1 cellular context compared by ENCODE assay signal in the genomic region with DNA sequence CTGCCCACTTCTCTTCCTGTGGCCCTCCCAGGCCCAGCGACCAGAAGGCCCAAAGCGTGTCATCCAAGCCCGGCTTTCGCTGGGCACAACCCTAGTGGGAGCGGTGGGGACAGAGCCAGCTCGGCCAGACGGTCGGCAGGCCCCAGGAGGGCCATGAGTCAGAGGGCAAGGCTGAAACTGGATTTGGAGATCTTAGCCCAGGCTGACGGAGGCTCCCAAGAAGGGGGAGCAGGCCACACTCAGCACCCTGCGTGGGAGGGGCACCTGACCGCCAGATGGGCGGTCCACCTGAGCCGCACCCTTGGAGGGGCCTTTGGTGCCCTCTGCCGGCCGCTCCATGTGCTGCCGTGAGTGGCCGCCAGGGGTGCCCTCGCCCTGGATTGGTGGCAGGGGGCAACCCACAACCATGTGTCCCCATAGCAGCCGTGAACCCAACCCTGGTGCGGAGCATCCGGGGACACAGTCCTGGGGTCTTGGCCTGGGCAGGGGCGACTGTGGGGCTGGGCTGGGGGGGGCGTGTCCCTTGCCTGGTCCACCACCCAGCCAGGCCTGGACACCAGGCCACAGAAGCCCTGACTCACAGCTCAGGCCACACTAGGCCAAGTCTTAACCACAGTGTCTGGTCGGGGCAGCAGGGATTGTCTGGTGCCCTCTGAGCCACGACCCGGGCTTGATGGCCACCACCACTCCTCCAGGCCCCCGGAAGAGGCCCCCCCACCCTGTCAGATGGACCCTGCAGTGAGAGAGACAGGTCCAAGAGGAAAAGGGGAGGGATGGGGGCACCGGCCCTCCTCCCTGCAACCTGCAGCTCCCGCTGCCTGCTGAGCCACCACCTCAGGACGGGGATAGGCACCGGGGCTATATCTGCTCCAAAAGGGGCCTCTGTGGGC.
TF ChIP-seq lines count a peak whose summit lies in the region.

No MANE protein-coding gene starts in this region.

TF ChIP-seq in WTC11, 78 proteins besides CTCF, POLR2A, EP300 and RAD21 (continues in another document):
- TF ChIP-seq IRF1 (CRISPR knock-in tag; IDR thresholded peaks at IDR 0.05): no peak
- TF ChIP-seq ATF1 (CRISPR knock-in tag; IDR thresholded peaks at IDR 0.05): no peak
- no peak for TF ChIP-seq NFYB (CRISPR knock-in tag; conservative IDR thresholded peaks at IDR 0.05; ENCODE audit: low read depth)
- TF ChIP-seq, protein P1, sequence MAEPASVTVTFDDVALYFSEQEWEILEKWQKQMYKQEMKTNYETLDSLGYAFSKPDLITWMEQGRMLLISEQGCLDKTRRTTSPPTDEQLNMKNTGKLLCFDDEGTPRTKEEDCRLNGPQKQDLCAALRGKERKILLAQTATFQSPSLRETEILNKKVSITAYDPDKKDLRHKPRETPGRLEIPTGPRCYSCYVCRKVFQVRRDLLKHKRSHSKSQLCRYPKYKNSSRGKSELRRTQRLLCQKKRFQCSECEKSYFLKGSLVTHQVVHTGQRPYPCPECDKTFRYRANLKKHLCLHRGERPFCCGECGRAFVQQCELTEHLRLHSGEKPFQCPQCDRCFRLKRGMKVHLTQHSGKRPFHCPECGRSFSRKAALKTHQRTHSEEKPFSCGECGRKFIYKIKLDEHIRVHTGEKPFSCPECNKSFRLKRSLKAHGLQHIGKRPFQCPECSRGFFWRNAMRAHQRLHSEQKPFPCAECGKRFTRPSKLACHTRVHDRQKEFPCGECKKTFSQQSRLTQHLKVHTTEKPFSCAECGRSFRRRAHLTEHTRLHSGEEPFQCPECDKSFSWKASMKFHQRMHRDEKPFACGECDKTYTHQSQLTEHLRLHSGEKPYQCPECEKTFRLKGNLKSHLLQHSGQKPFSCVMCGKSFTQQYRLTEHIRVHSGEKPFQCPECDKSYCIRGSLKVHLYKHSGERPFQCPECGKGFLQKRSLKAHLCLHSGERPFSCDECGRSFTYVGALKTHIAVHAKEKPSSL (CRISPR knock-in tag; conservative IDR thresholded peaks at IDR 0.05): no peak
- TF ChIP-seq GTF2I (CRISPR knock-in tag; conservative IDR thresholded peaks at IDR 0.05): no peak
- no peak for TF ChIP-seq TP53 (CRISPR knock-in tag; IDR thresholded peaks at IDR 0.05)
- peak; percentile 36; the same call in 1 of the 2 replicates for TF ChIP-seq ARID4B (CRISPR knock-in tag; IDR thresholded peaks at IDR 0.05; ENCODE audit: borderline replicate concordance)
- TF ChIP-seq HMGA2 (CRISPR knock-in tag; IDR thresholded peaks at IDR 0.05): no peak
- TF ChIP-seq ZNF263 (CRISPR knock-in tag; IDR thresholded peaks at IDR 0.05; ENCODE audit: low read depth): no peak
- no peak for TF ChIP-seq AFF4 (CRISPR knock-in tag; IDR thresholded peaks at IDR 0.05; ENCODE audit: borderline replicate concordance)
- TF ChIP-seq KAT7 (CRISPR knock-in tag; IDR thresholded peaks at IDR 0.05; ENCODE audit: borderline replicate concordance): no peak
- TF ChIP-seq, protein P2, sequence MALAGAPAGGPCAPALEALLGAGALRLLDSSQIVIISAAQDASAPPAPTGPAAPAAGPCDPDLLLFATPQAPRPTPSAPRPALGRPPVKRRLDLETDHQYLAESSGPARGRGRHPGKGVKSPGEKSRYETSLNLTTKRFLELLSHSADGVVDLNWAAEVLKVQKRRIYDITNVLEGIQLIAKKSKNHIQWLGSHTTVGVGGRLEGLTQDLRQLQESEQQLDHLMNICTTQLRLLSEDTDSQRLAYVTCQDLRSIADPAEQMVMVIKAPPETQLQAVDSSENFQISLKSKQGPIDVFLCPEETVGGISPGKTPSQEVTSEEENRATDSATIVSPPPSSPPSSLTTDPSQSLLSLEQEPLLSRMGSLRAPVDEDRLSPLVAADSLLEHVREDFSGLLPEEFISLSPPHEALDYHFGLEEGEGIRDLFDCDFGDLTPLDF (CRISPR knock-in tag; IDR thresholded peaks at IDR 0.05): no peak
- TF ChIP-seq CDX4 (CRISPR knock-in tag; IDR thresholded peaks at IDR 0.05; ENCODE audit: borderline replicate concordance): no peak
- TF ChIP-seq, protein P3, sequence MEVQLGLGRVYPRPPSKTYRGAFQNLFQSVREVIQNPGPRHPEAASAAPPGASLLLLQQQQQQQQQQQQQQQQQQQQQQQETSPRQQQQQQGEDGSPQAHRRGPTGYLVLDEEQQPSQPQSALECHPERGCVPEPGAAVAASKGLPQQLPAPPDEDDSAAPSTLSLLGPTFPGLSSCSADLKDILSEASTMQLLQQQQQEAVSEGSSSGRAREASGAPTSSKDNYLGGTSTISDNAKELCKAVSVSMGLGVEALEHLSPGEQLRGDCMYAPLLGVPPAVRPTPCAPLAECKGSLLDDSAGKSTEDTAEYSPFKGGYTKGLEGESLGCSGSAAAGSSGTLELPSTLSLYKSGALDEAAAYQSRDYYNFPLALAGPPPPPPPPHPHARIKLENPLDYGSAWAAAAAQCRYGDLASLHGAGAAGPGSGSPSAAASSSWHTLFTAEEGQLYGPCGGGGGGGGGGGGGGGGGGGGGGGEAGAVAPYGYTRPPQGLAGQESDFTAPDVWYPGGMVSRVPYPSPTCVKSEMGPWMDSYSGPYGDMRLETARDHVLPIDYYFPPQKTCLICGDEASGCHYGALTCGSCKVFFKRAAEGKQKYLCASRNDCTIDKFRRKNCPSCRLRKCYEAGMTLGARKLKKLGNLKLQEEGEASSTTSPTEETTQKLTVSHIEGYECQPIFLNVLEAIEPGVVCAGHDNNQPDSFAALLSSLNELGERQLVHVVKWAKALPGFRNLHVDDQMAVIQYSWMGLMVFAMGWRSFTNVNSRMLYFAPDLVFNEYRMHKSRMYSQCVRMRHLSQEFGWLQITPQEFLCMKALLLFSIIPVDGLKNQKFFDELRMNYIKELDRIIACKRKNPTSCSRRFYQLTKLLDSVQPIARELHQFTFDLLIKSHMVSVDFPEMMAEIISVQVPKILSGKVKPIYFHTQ (CRISPR knock-in tag; IDR thresholded peaks at IDR 0.05): no peak
- no peak for TF ChIP-seq ZNF512 (CRISPR knock-in tag; IDR thresholded peaks at IDR 0.05; ENCODE audit: borderline replicate concordance)
- TF ChIP-seq SOX15 (CRISPR knock-in tag; IDR thresholded peaks at IDR 0.05): no peak
- TF ChIP-seq EMX1 (CRISPR knock-in tag; IDR thresholded peaks at IDR 0.05): no peak
- no peak; the same call in 1 of the 2 replicates for TF ChIP-seq E2F5 (CRISPR knock-in tag; IDR thresholded peaks at IDR 0.05)
- TF ChIP-seq, protein P4, sequence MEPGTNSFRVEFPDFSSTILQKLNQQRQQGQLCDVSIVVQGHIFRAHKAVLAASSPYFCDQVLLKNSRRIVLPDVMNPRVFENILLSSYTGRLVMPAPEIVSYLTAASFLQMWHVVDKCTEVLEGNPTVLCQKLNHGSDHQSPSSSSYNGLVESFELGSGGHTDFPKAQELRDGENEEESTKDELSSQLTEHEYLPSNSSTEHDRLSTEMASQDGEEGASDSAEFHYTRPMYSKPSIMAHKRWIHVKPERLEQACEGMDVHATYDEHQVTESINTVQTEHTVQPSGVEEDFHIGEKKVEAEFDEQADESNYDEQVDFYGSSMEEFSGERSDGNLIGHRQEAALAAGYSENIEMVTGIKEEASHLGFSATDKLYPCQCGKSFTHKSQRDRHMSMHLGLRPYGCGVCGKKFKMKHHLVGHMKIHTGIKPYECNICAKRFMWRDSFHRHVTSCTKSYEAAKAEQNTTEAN (CRISPR knock-in tag; IDR thresholded peaks at IDR 0.05): no peak
- TF ChIP-seq IRF2 (CRISPR knock-in tag; IDR thresholded peaks at IDR 0.05; ENCODE audit: borderline replicate concordance, low read depth): no peak
- TF ChIP-seq ERG (CRISPR knock-in tag; IDR thresholded peaks at IDR 0.05): no peak
- TF ChIP-seq ZNF219 (CRISPR knock-in tag; IDR thresholded peaks at IDR 0.05; ENCODE audit: borderline replicate concordance): no peak
- TF ChIP-seq ELF4 (CRISPR knock-in tag; IDR thresholded peaks at IDR 0.05; ENCODE audit: low read depth): no peak
